In the genomic region with DNA sequence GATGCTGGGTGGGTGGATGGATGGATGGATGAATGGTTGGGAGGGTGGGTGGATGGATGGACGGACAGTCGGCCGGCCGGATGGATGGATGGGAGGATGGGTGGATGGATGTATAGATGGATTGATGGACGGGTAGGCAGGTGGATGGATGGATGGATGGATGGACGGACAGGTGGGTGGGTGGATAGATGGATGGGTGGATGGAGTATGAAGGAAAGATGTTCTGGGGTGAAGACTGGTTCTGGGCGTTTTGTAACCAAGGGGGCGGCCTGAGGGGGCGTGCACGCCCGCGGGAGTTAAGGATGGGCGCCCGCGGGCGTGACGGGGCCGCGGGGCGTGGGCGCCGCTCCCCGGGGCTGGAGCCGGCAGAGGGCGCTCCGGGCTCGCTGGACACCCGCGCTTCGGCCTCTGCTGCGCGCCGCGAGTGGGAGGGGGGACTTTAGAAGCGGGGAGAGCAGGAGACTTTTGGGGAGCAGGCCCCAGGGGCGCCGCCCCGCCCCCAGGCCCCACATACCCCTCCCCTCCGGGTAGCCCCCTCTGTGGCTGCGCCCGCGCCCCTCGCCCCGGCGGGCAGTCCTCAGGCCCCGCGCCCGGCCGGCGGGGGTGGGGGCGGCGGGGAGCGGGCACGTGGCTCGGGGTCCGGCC, we compare ENCODE assay signal across 9 cellular contexts. TPM values are rescaled to one million over a fixed set of nuclear protein-coding genes. Genes with fewer than 3 reads are reported as not detected.
DNase-seq lines count a peak whose midpoint lies in the region; ATAC-seq and TF ChIP-seq lines count a peak whose summit lies in the region.
"Had no signal": no experiment of that assay in that cellular context is flagged by ENCODE, and none has a peak within 500 bp of the region (broad histone marks: within the 10 kb centered on the region; RNA-seq: fewer than 3 reads in every experiment).

A gene (plus strand): TSS at position 407 of the 645 bp plus-strand sequence. CDS start 405 bp downstream, outside the sequence.

- peak; percentile 72 for DNase-seq in Calu3
- DNase-seq in HCT116 (ENCODE audit: low read depth, low spot score), result no peak
- DNase-seq in activated CD8-positive, alpha-beta T cell treated with anti-CD3 and anti-CD28 coated beads for 36 hours, result peak; percentile 54
- peak; percentile 33 for DNase-seq in glomerular visceral epithelial cell (ENCODE audit: extremely low spot score)
- DNase-seq in osteocyte (ENCODE audit: extremely low spot score, unreplicated experiment), result no peak

- peaks cover 26% of the 10 kb centered on the region for H3K36me3 Mint-ChIP-seq in Calu3 (ENCODE audit: insufficient read depth, unreplicated experiment)
- H3K36me3 Mint-ChIP-seq in activated CD8-positive, alpha-beta T cell treated with anti-CD3 and anti-CD28 coated beads for 36 hours (ENCODE audit: low read depth), result no peaks in the 10 kb centered on the region
- H3K36me3 Mint-ChIP-seq in osteocyte (ENCODE audit: unreplicated experiment), result no peaks in the 10 kb centered on the region

- 0 out of 4 replicates have a peak, but pooled peaks cover 2 to 7% of the 10 kb centered on the region in 2 experiments for H3K36me3 ChIP-seq in HCT116 (ENCODE audit: control insufficient read depth in 1 of 2, insufficient read depth in 2 of 2, low read length in 2 of 2)

- peak; percentile 90 for TF ChIP-seq CTCF in Calu3 (IDR thresholded peaks at IDR 0.05; ENCODE audit: unreplicated experiment)
- peak; percentile 55 to 79 (median 69); a peak in 5 of 6 replicates for TF ChIP-seq CTCF in HCT116 (IDR thresholded peaks at IDR 0.05 in 2 of 3, conservative IDR thresholded peaks at IDR 0.05 in 1 of 3; ENCODE audit: borderline replicate concordance in 1 of 3, insufficient read depth in 1 of 3, low read depth in 2 of 3, low read length in 2 of 3)
- peak; percentile 46 for TF ChIP-seq CTCF in activated CD8-positive, alpha-beta T cell treated with anti-CD3 and anti-CD28 coated beads for 36 hours (IDR thresholded peaks at IDR 0.05)
- peak; percentile 85 for TF ChIP-seq CTCF in osteocyte (IDR thresholded peaks at IDR 0.05)

- peak within 1 kb of the TSS; percentile 52 for H3K27ac Mint-ChIP-seq in Calu3 (ENCODE audit: unreplicated experiment)
- H3K27ac Mint-ChIP-seq in activated CD8-positive, alpha-beta T cell treated with anti-CD3 and anti-CD28 coated beads for 36 hours, result no peak within 1 kb of the TSS
- no peak within 1 kb of the TSS for H3K27ac Mint-ChIP-seq in osteocyte (ENCODE audit: unreplicated experiment)

- H3K4me3 Mint-ChIP-seq in Calu3 (ENCODE audit: low read depth, unreplicated experiment), result peak within 1 kb of the TSS; percentile 61
- H3K4me3 Mint-ChIP-seq in activated CD8-positive, alpha-beta T cell treated with anti-CD3 and anti-CD28 coated beads for 36 hours, result peak within 1 kb of the TSS; percentile 42
- peak within 1 kb of the TSS; percentile 62 for H3K4me3 Mint-ChIP-seq in osteocyte (ENCODE audit: unreplicated experiment)

- intact Hi-C loops in Calu3 (cut with micrococcal nuclease; ENCODE audit: unreplicated experiment) (no loop called here), HCT116 (cut with micrococcal nuclease) (loop anchor here (1.0 kb wide), 3 partner anchors 80 to 516 kb away; no protein-coding TSS in a partner anchor)
- intact Hi-C loops in activated CD8-positive, alpha-beta T cell treated with anti-CD3 and anti-CD28 coated beads for 36 hours (cut with micrococcal nuclease), result no loop called here

- no peak within 1 kb of the TSS for H2AFZ ChIP-seq in HCT116 (ENCODE audit: low read depth, low read length, poor library complexity, severe bottlenecking)

- H3K4me1 Mint-ChIP-seq in Calu3 (ENCODE audit: low read depth, unreplicated experiment), result no peaks in the 10 kb centered on the region
- peaks cover 5% of the 10 kb centered on the region for H3K4me1 Mint-ChIP-seq in activated CD8-positive, alpha-beta T cell treated with anti-CD3 and anti-CD28 coated beads for 36 hours (ENCODE audit: low read depth)
- H3K4me1 Mint-ChIP-seq in osteocyte (ENCODE audit: unreplicated experiment), result peaks cover 1% of the 10 kb centered on the region

- H3K4me2 ChIP-seq in HCT116 (ENCODE audit: low read length), result peak within 1 kb of the TSS; percentile 52

- CTCF ChIA-PET in Calu3 (lab: Charles Lee) (no interaction called here), HCT116 (lab: Charles Lee) (no interaction called here)
- CTCF ChIA-PET in activated CD8-positive, alpha-beta T cell treated with anti-CD3 and anti-CD28 coated beads for 36 hours (lab: Charles Lee), result no interaction called here

- H3K9ac ChIP-seq in HCT116 (ENCODE audit: low read length), result no peak within 1 kb of the TSS

- BruUV-seq in Calu3 (replicated peaks; lab: Mats Ljungman, UMichigan), result no TSS peak
- no TSS peak for BruUV-seq in HCT116 (replicated peaks; lab: Mats Ljungman, UMichigan)

- peak; percentile 83 for TF ChIP-seq RAD21 in HCT116 (IDR thresholded peaks at IDR 0.05; ENCODE audit: low read depth)

- no peaks in the 10 kb centered on the region for H3K4me1 ChIP-seq in HCT116 (ENCODE audit: control insufficient read depth in 1 of 2, insufficient read depth in 2 of 2, low read length in 2 of 2)

- H3K9me3 Mint-ChIP-seq in Calu3 (ENCODE audit: low read depth, unreplicated experiment) (no peaks in the 10 kb centered on the region), osteocyte (ENCODE audit: unreplicated experiment) (no peaks in the 10 kb centered on the region)
- no peaks in the 10 kb centered on the region for H3K9me3 Mint-ChIP-seq in activated CD8-positive, alpha-beta T cell treated with anti-CD3 and anti-CD28 coated beads for 36 hours

- no peaks in the 10 kb centered on the region for H3K9me3 ChIP-seq in HCT116 (ENCODE audit: control insufficient read depth in 1 of 2, insufficient read depth in 1 of 2, low read depth in 1 of 2, low read length in 2 of 2)
- H3K9me3 ChIP-seq: SJSA1 had no signal

- H3K79me2 ChIP-seq in HCT116 (ENCODE audit: insufficient read depth, low read length), result no peaks in the 10 kb centered on the region

- ATAC-seq in HCT116, result peak; percentile 86
- ATAC-seq in activated CD8-positive, alpha-beta T cell treated with anti-CD3 and anti-CD28 coated beads for 36 hours, result peak; percentile 67
- no peak for ATAC-seq in GM21619 (IDR thresholded peaks at IDR 0.05; ENCODE audit: unreplicated experiment)
- ATAC-seq in GM21786 (IDR thresholded peaks at IDR 0.05; ENCODE audit: unreplicated experiment), result no peak
- ATAC-seq in GM21526 (IDR thresholded peaks at IDR 0.05; ENCODE audit: low FRiP score, unreplicated experiment), result no peak

- H3K27me3 ChIP-seq in HCT116 (ENCODE audit: insufficient read depth, low read length), result no peaks in the 10 kb centered on the region

- TF ChIP-seq POLR2A in HCT116 (IDR thresholded peaks at IDR 0.05; ENCODE audit: borderline replicate concordance, extremely low read depth, insufficient read depth, insufficient read length), result no peak

- H4K20me1 ChIP-seq in HCT116 (ENCODE audit: insufficient read depth), result no peaks in the 10 kb centered on the region

- no peak within 1 kb of the TSS for H3K27ac ChIP-seq in HCT116 (ENCODE audit: low read depth, low read length)
- H3K27ac ChIP-seq: SJSA1 had no signal

- POLR2A ChIA-PET in HCT116 (lab: Charles Lee), result no interaction called here
- POLR2A ChIA-PET in activated CD8-positive, alpha-beta T cell treated with anti-CD3 and anti-CD28 coated beads for 36 hours (lab: Charles Lee), result no interaction called here

- no peaks in the 10 kb centered on the region for H3K9me2 ChIP-seq in HCT116 (ENCODE audit: insufficient read depth)

- no peak within 1 kb of the TSS for H3K4me3 ChIP-seq in HCT116 (replicated peaks in 1 of 2; ENCODE audit: low read depth in 1 of 2, low read length in 2 of 2)
- H3K4me3 ChIP-seq: SJSA1 had no signal

- peaks cover 50% of the 10 kb centered on the region for H3K27me3 Mint-ChIP-seq in Calu3 (ENCODE audit: unreplicated experiment)
- peaks cover 13% of the 10 kb centered on the region for H3K27me3 Mint-ChIP-seq in activated CD8-positive, alpha-beta T cell treated with anti-CD3 and anti-CD28 coated beads for 36 hours
- H3K27me3 Mint-ChIP-seq in osteocyte (ENCODE audit: unreplicated experiment), result peaks cover 6% of the 10 kb centered on the region

- RAD21 ChIA-PET in HCT116 (lab: Charles Lee; ENCODE audit: low non-redundant PET in 1 of 2, low total read pairs in 2 of 2, uncharacterized antibody in 2 of 2, unreplicated experiment in 2 of 2), result no interaction called here

TF ChIP-seq in HCT116, 20 proteins besides CTCF, POLR2A, EP300 and RAD21:
- TF ChIP-seq, protein P1, sequence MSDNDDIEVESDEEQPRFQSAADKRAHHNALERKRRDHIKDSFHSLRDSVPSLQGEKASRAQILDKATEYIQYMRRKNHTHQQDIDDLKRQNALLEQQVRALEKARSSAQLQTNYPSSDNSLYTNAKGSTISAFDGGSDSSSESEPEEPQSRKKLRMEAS (IDR thresholded peaks at IDR 0.05), result no peak
- TF ChIP-seq ZNF274 (IDR thresholded peaks at IDR 0.05; ENCODE audit: low read depth, low read length) (no peak), POLR2AphosphoS5 (IDR thresholded peaks at IDR 0.05; ENCODE audit: low read depth, low read length) (peak; percentile 30; the same call in 1 of the 2 replicates), CEBPB (IDR thresholded peaks at IDR 0.05; ENCODE audit: low read depth) (no peak), CBX3 (IDR thresholded peaks at IDR 0.05; ENCODE audit: low read depth) (no peak), ZFX (IDR thresholded peaks at IDR 0.05) (peak; percentile 13; the same call in 1 of the 2 replicates), EGR1 (IDR thresholded peaks at IDR 0.05; ENCODE audit: low read depth) (peak; percentile 68; the same call in 1 of the 2 replicates)

RNA-seq across cellular contexts. Expression of the gene that starts here (rescaled TPM):
- total RNA-seq in Calu3 (2022) (0.28 and 1.2 TPM in 2 replicates), HCT116 (2021; ENCODE audit: unreplicated experiment) (0.61 TPM), osteocyte (0.21 TPM in 1 of 2 replicates, not detected in the other)
- polyA plus RNA-seq in HCT116 (2012), result 0.80 and 1.0 TPM in 2 replicates
- total RNA-seq in activated CD8-positive, alpha-beta T cell treated with anti-CD3 and anti-CD28 coated beads for 36 hours, result not detected
- total RNA-seq: SJSA1 had no signal

Comparison
In these comparisons a context has a peak if more than half of its experiments do, and no peak if none do; other contexts are left out.
1. Peak in DNase-seq and ATAC-seq in activated CD8-positive, alpha-beta T cell treated with anti-CD3 and anti-CD28 coated beads for 36 hours; RNA of the gene not detected or under 1 TPM.
2. DNase-seq: peak in Calu3 (single experiment) and glomerular visceral epithelial cell (single experiment); none in HCT116 (single experiment) and osteocyte (single experiment).
3. Peak in every context shown above with its lines, with median percentiles within 50 percentile points of each other: H3K4me3 Mint-ChIP-seq and CTCF ChIP-seq.